ENCODE assay signal across 17 cellular contexts in the genomic region with DNA sequence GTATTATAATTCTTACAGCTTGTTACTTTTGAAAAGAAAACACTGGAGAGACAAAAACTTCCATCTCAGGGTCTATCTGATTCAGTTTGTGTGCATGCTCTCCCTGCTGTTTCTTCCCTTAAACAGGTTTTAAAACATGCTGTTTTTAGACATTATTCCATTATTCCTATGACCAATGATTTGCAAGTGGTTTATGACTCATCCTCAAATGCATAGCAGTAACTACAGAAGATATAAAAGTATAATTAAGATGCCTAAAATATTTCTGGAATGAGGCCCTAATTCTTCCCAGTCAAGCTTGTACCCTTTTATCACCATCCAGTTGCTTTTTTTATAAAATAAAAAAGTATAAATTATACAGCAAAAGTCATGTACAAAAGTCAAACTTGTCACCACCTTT. TPM values are rescaled to one million over a fixed set of nuclear protein-coding genes. Genes with fewer than 3 reads are reported as not detected.
A peak's percentile ranks its signal among the peaks of the same experiment; 100 is the strongest.
DNase-seq lines count a peak whose midpoint lies in the region; ATAC-seq and TF ChIP-seq lines count a peak whose summit lies in the region.
"Had no signal": no experiment of that assay in that cellular context is flagged by ENCODE, and none has a peak within 500 bp of the region (broad histone marks: within the 10 kb centered on the region; RNA-seq: fewer than 3 reads in every experiment).

No MANE protein-coding gene starts in this region.

- intact Hi-C loops in A673 (cut with micrococcal nuclease; ENCODE audit: unreplicated experiment) = loop anchor here (5.0 kb wide), 3 partner anchors 338 to 758 kb away; no protein-coding TSS in a partner anchor

- DNase-seq in A673 (ENCODE audit: low spot score) (peak; percentile 64), HFF-Myc (ENCODE audit: extremely low read depth, low read depth) (peak; percentile 30), adipocyte (ENCODE audit: low read depth) (peak; percentile 24), foreskin fibroblast (peak; percentile 18 to 57), globus pallidus (ENCODE audit: low spot score) (no peak)
- DNase-seq in stimulated activated CD4-positive, alpha-beta T cell treated with anti-CD3 and anti-CD28 coated beads, Interleukin-2, amount 100 ng/mL, for 48 hours = no peak
- DNase-seq: activated CD4-positive, alpha-beta T cell treated with anti-CD3 and anti-CD28 coated beads, Interleukin-2, amount 50 U/mL, for 4 hours; activated T-cell treated with anti-CD3 and anti-CD28 coated beads, Interleukin-2, amount 50 U/mL, for 24 hours; Calu3; left lung; NCI-H2227 treated with DMSO at 0.1 percent for 48 hours; NK-92 treated with Interleukin-12 subunit alpha and Interleukin-12 subunit beta, amount 100 ng/mL, for 24 hours; SHP77 treated with DMSO at 0.1 percent for 48 hours; substantia nigra had no signal

- ATAC-seq in GM21423 (IDR thresholded peaks at IDR 0.05; ENCODE audit: unreplicated experiment) = no peak
- ATAC-seq in HG03039 (IDR thresholded peaks at IDR 0.05; ENCODE audit: unreplicated experiment) = no peak
- ATAC-seq: left lung had no signal

- no peak overlapping the region for H3K4me3 ChIP-seq in A673 (ENCODE audit: low read depth, low read length, poor library complexity, severe bottlenecking)
- H3K4me3 ChIP-seq in HFF-Myc (replicated peaks; ENCODE audit: low read depth, low read length) = no peak overlapping the region
- no peak overlapping the region for H3K4me3 ChIP-seq in adipocyte (ENCODE audit: low read length)
- no peak overlapping the region for H3K4me3 ChIP-seq in foreskin fibroblast (ENCODE audit: low read depth in 1 of 2, low read length in 2 of 2)
- H3K4me3 ChIP-seq: left lung had no signal

- H3K9ac ChIP-seq in adipocyte (ENCODE audit: low read length) = no peak overlapping the region

- H3K36me3 ChIP-seq in A673 (ENCODE audit: insufficient read depth, low read length, poor library complexity, severe bottlenecking) (no peaks in the 10 kb centered on the region), adipocyte (ENCODE audit: control insufficient read depth, insufficient read depth, low read length, severe bottlenecking) (no peaks in the 10 kb centered on the region)
- H3K36me3 ChIP-seq: left lung had no signal

- POLR2A ChIA-PET in A673 (lab: Charles Lee; ENCODE audit: low non-redundant PET) = no interaction called here

- H3K9me3 ChIP-seq in A673 (ENCODE audit: low read depth, low read length, poor library complexity, severe bottlenecking) = no peaks in the 10 kb centered on the region
- peaks cover 4% of the 10 kb centered on the region for H3K9me3 ChIP-seq in adipocyte (ENCODE audit: control insufficient read depth, low read length)
- H3K9me3 ChIP-seq: left lung had no signal

- BruUV-seq in A673 (replicated peaks; lab: Mats Ljungman, UMichigan) = no TSS peak

- H3K27ac ChIP-seq in A673 (ENCODE audit: low read depth, low read length, poor library complexity, severe bottlenecking) = no peak overlapping the region
- H3K27ac ChIP-seq: epithelial cell of prostate, left lung had no signal

- TF ChIP-seq CTCF in A673 (conservative IDR thresholded peaks at IDR 0.05; ENCODE audit: low read depth, low read length) = no peak
- TF ChIP-seq CTCF in HFF-Myc (IDR thresholded peaks at IDR 0.05; ENCODE audit: low read depth, low read length, missing control alignments) = no peak
- TF ChIP-seq CTCF in foreskin fibroblast (IDR thresholded peaks at IDR 0.05; ENCODE audit: low read depth, low read length) = no peak

- peaks cover 18% of the 10 kb centered on the region for H3K4me1 ChIP-seq in A673 (ENCODE audit: insufficient read depth, low read length, poor library complexity, severe bottlenecking)
- H3K4me1 ChIP-seq in adipocyte (ENCODE audit: control insufficient read depth, insufficient read depth, low read length) = peaks cover 22% of the 10 kb centered on the region

- H3K27me3 ChIP-seq in A673 (replicated peaks; ENCODE audit: insufficient read depth, low read depth, low read length, poor library complexity) = no peaks in the 10 kb centered on the region
- H3K27me3 ChIP-seq in adipocyte (replicated peaks; ENCODE audit: control insufficient read depth, insufficient read depth, low read length) = no peaks in the 10 kb centered on the region
- H3K27me3 ChIP-seq: left lung had no signal

- CTCF ChIA-PET in A673 (lab: Charles Lee) = interaction anchor here (0.6 kb wide), 1 partner anchor 22 kb away, joined by 3 read pairs; no protein-coding TSS in a partner anchor

RNA-seq across cellular contexts. Expression of a gene that starts 3.7 kb away (rescaled TPM):
- 7.9 and 12.1 TPM in 2 replicates for total RNA-seq in A673 (2021)

Comparison
In these comparisons a context has a peak if more than half of its experiments do, and no peak if none do; other contexts are left out.
1. DNase-seq: peak in A673 (single experiment), HFF-Myc (single experiment), adipocyte (single experiment) and foreskin fibroblast (2 of 2); none in stimulated activated CD4-positive, alpha-beta T cell treated with anti-CD3 and anti-CD28 coated beads, Interleukin-2, amount 100 ng/mL, for 48 hours (0 of 2) and globus pallidus (single experiment).